Comparison of ENCODE assay signal across 27 cellular contexts in genomic region chr10:85433248-85433647, GRCh38.
DNase-seq lines count a peak whose midpoint lies in the region; TF ChIP-seq lines count a peak whose summit lies in the region.
"Had no signal": no experiment of that assay in that cellular context is flagged by ENCODE, and none has a peak within 500 bp of the region (broad histone marks: within the 10 kb centered on the region; RNA-seq: fewer than 3 reads in every experiment).

No MANE protein-coding gene starts in this region.

- TF ChIP-seq CTCF in right atrium auricular region (IDR thresholded peaks at IDR 0.05): no peak

- H3K36me3 ChIP-seq in right atrium auricular region: no peaks in the 10 kb centered on the region
- H3K36me3 ChIP-seq: BE2C; BLaER1; BLaER1 treated with 17β-estradiol and CSF1 and Interleukin-3, amounts not matched to agents 10 nM and 100 nM had no signal

- no peaks in the 10 kb centered on the region for H3K27me3 ChIP-seq in right atrium auricular region
- H3K27me3 ChIP-seq: BE2C; BLaER1; BLaER1 treated with 17β-estradiol and CSF1 and Interleukin-3, amounts not matched to agents 10 nM and 100 nM had no signal

- peak; percentile 5 for DNase-seq in globus pallidus (ENCODE audit: low spot score)
- no peak for DNase-seq in right atrium auricular region (ENCODE audit: low spot score)
- DNase-seq: 8988T; ACHN; AML-193; BE2C; C1 segment of cervical spinal cord; Caco-2; Calu3; CD4-positive, alpha-beta memory T cell; CD4-positive, alpha-beta T cell; CD4-positive, CD25-positive, alpha-beta regulatory T cell; CD8-positive, alpha-beta memory T cell; CD8-positive, alpha-beta T cell; COR-L47; DMS 273 treated with DMSO at 0.1 percent for 48 hours; DMS153; DMS53; DMS79; DMS79 treated with DMSO at 0.1 percent for 48 hours; DND-41; EL had no signal

- no peak overlapping the region for H3K27ac ChIP-seq in right atrium auricular region
- H3K27ac ChIP-seq: 22Rv1; A549; BLaER1; BLaER1 treated with 17β-estradiol and CSF1 and Interleukin-3, amounts not matched to agents 10 nM and 100 nM; C4-2B had no signal

- H3K9me3 ChIP-seq in right atrium auricular region: no peaks in the 10 kb centered on the region
- H3K9me3 ChIP-seq: A549; BE2C; BLaER1; BLaER1 treated with 17β-estradiol and CSF1 and Interleukin-3, amounts not matched to agents 10 nM and 100 nM; Caco-2 had no signal

- H3K4me1 ChIP-seq in right atrium auricular region: no peaks in the 10 kb centered on the region
- H3K4me1 ChIP-seq: A549; BE2C; BLaER1; BLaER1 treated with 17β-estradiol and CSF1 and Interleukin-3, amounts not matched to agents 10 nM and 100 nM; Caco-2 had no signal

- H3K4me3 ChIP-seq in right atrium auricular region: no peak overlapping the region
- H3K4me3 ChIP-seq: A549; BLaER1; BLaER1 treated with 17β-estradiol and CSF1 and Interleukin-3, amounts not matched to agents 10 nM and 100 nM had no signal
